Comparison of ENCODE assay signal across 8 cellular contexts in the genomic region with DNA sequence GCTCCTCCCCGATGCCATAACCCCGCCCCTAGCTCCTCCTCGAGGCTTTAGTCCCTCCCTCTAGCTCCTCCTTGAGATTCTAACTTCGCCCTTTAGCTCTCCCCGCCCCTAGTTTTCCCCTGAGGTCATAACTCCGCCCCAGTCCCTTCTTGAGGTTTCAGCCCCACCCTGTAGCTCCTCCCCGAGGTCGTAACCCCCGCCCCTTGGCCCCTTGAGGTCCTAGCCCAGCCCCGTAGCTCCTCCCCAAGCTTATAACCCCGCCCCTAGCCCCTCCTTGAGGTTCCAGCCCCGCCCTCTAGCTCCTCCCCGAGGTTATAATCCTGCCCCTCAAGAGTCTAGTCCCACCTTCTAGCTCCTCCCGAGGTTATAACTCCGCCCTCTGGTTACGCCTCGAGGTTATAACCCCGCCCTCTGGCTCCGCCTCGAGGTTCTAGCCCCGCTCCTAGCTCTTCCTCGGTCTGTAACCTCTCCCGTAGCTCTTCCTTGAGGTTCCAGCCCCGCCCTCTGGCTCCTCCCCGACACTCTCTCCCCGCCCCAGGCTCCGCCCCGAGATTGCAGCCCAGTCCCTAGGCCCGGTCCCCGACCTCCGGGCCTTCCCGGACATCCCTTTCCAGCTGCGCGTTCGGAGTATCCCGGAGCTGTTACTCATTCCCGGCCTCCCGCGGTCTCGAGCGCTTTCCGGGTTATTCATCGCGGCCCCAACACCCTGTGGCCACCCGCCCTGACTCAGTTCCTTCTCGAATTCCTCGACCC. TPM values are rescaled to one million over a fixed set of nuclear protein-coding genes. Genes with fewer than 3 reads are reported as not detected.
A peak's percentile ranks its signal among the peaks of the same experiment; 100 is the strongest.
DNase-seq lines count a peak whose midpoint lies in the region; ATAC-seq and TF ChIP-seq lines count a peak whose summit lies in the region.

No MANE protein-coding gene starts in this region.

- peak overlapping the region; percentile 99 for H2AFZ ChIP-seq in KMS-11 (ENCODE audit: low read depth)

- peak overlapping the region; percentile 55 to 90 for H3K27ac Mint-ChIP-seq in natural killer cell treated with Interleukin-12 subunit alpha and Interleukin-12 subunit beta and Interleukin-15 and Interleukin-18, amount 100 ng/mL, for 72 hours

- H3K27me3 ChIP-seq in KMS-11 (ENCODE audit: insufficient read depth, low read depth), result no peaks in the 10 kb centered on the region

- no peaks in the 10 kb centered on the region for H3K36me3 ChIP-seq in KMS-11 (ENCODE audit: insufficient read depth)

- H3K4me3 ChIP-seq in KMS-11 (IDR thresholded peaks at IDR 0.05; ENCODE audit: insufficient read depth, low read depth, low read length) (no peak overlapping the region), fibroblast of pulmonary artery (replicated peaks; ENCODE audit: low read depth, low read length) (peak overlapping the region; percentile 85)

- peak overlapping the region; percentile 20; the same call in 1 of the 2 replicates for H3K27ac ChIP-seq in KMS-11

- no peaks in the 10 kb centered on the region for H3K9me3 Mint-ChIP-seq in natural killer cell treated with Interleukin-12 subunit alpha and Interleukin-12 subunit beta and Interleukin-15 and Interleukin-18, amount 100 ng/mL, for 72 hours

- no peaks in the 10 kb centered on the region for H4K20me1 ChIP-seq in KMS-11 (ENCODE audit: insufficient read depth)

- no peaks in the 10 kb centered on the region for H3K27me3 Mint-ChIP-seq in natural killer cell treated with Interleukin-12 subunit alpha and Interleukin-12 subunit beta and Interleukin-15 and Interleukin-18, amount 100 ng/mL, for 72 hours

- peak overlapping the region; percentile 98 for H3K4me2 ChIP-seq in KMS-11

- DNase-seq in DMS79 (lab: John Stamatoyannopoulos, UW) (peak; percentile 99), RPMI8226 (peak; percentile 95), fibroblast of pulmonary artery (ENCODE audit: low read depth) (peak; percentile 100)
- peak; percentile 89 for DNase-seq in activated effector memory CD4-positive, alpha-beta T cell treated with Interleukin-2 at 50 U/mL for 16 hours
- DNase-seq in natural killer cell treated with Interleukin-12 subunit alpha and Interleukin-12 subunit beta and Interleukin-15 and Interleukin-18, amount 100 ng/mL, for 72 hours (ENCODE audit: low spot score), result peak; percentile 96
- peak; percentile 94 for DNase-seq in stimulated activated naive CD4-positive, alpha-beta T cell treated with Interleukin-2 at 50 U/mL for 16 hours (lab: John Stamatoyannopoulos, UW)

- TF ChIP-seq CTCF in KMS-11 (conservative IDR thresholded peaks at IDR 0.05; ENCODE audit: low read depth, low read length) (no peak), fibroblast of pulmonary artery (IDR thresholded peaks at IDR 0.05; ENCODE audit: low read length, missing control alignments) (no peak)

- H3K4me1 ChIP-seq in KMS-11 (ENCODE audit: low read depth, poor library complexity, severe bottlenecking), result no peaks in the 10 kb centered on the region

- no peaks in the 10 kb centered on the region for H3K79me2 ChIP-seq in KMS-11 (ENCODE audit: insufficient read depth, low read depth)

- peak overlapping the region; percentile 97 for H3K4me3 Mint-ChIP-seq in natural killer cell treated with Interleukin-12 subunit alpha and Interleukin-12 subunit beta and Interleukin-15 and Interleukin-18, amount 100 ng/mL, for 72 hours

- H3K4me1 Mint-ChIP-seq in natural killer cell treated with Interleukin-12 subunit alpha and Interleukin-12 subunit beta and Interleukin-15 and Interleukin-18, amount 100 ng/mL, for 72 hours (ENCODE audit: low read depth in 2 of 2), result peaks cover 41 to 55% of the 10 kb centered on the region in 2 donors

- peak; percentile 86 for ATAC-seq in GM21786 (IDR thresholded peaks at IDR 0.05; ENCODE audit: unreplicated experiment)
- ATAC-seq in natural killer cell treated with Interleukin-12 subunit alpha and Interleukin-12 subunit beta and Interleukin-15 and Interleukin-18, amount 100 ng/mL, for 72 hours, result peak; percentile 93

- peaks cover 11% of the 10 kb centered on the region for H3K36me3 Mint-ChIP-seq in natural killer cell treated with Interleukin-12 subunit alpha and Interleukin-12 subunit beta and Interleukin-15 and Interleukin-18, amount 100 ng/mL, for 72 hours

- peak overlapping the region; percentile 62; the same call in 1 of the 2 replicates for H3K9ac ChIP-seq in KMS-11

RNA-seq across cellular contexts. Expression of a gene that starts 1.4 kb away (rescaled TPM):
- total RNA-seq in natural killer cell treated with Interleukin-12 subunit alpha and Interleukin-12 subunit beta and Interleukin-15 and Interleukin-18, amount 100 ng/mL, for 72 hours, result 100 to 1,000 TPM in 1 of 2 donors, 10 to 100 TPM in 1; 83.6 to 172 TPM

RNA-seq across cellular contexts. Expression of a gene that starts 28.9 kb away (rescaled TPM):
- total RNA-seq in natural killer cell treated with Interleukin-12 subunit alpha and Interleukin-12 subunit beta and Interleukin-15 and Interleukin-18, amount 100 ng/mL, for 72 hours, result under 1 TPM; 0.59 TPM

RNA-seq across cellular contexts. Expression of a gene that starts 47.3 kb away (rescaled TPM):
- not detected for total RNA-seq in natural killer cell treated with Interleukin-12 subunit alpha and Interleukin-12 subunit beta and Interleukin-15 and Interleukin-18, amount 100 ng/mL, for 72 hours

RNA-seq across cellular contexts. Expression of a gene that starts 49.2 kb away (rescaled TPM):
- total RNA-seq in natural killer cell treated with Interleukin-12 subunit alpha and Interleukin-12 subunit beta and Interleukin-15 and Interleukin-18, amount 100 ng/mL, for 72 hours, result 10 to 100 TPM; 24.9 to 25.3 TPM

RNA-seq across cellular contexts. Expression of a gene that starts 56.7 kb away (rescaled TPM):
- 1 to 10 TPM; 1.1 to 1.8 TPM for total RNA-seq in natural killer cell treated with Interleukin-12 subunit alpha and Interleukin-12 subunit beta and Interleukin-15 and Interleukin-18, amount 100 ng/mL, for 72 hours
